In the genomic region with DNA sequence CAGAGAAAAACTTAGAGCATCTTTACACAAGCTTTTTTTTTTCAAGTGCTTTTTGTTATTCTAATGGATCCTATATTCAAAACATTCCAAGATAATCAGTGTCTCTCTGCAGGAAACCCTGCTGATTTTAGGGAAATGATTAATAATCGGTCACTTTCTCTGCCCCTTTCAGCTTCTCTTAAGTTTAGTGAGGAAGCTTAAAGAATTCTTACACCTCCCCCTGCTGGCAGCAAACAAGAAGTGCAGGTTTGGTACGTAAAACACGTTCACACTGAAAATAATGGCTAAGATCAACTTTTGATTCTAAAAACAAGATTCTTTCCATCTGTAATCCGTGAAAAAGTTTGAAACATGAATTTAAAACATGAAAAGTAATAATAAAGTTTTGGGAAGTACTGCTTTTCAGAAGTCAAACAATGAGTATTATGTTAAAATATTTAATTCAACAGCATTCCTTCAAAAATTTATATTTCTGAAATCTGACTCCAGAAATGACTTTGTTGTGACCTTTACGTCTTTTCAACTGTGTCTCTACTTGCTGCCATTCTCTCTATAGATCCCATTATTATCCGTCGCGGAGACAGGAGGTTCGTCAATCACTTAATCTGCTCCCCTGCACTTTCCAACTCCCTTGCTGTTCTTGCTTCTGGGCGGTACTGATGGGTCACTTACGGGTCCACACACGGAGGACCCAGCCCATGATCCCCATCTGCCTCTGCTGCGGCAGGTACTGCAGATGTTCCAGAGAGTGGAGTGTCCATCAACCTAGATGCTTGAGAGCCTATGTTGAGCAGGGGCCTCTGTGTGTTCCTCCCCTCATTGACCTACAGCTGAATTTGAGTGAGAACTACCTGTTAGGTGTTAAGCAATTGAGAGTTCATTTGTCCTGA, we compare ENCODE assay signal across 8 cellular contexts.
DNase-seq lines count a peak whose midpoint lies in the region; ATAC-seq and TF ChIP-seq lines count a peak whose summit lies in the region.

No MANE protein-coding gene starts in this region.

- DNase-seq in DMS79 treated with DMSO at 0.1 percent for 48 hours (lab: John Stamatoyannopoulos, UW) (peak; percentile 56), GM20000 (ENCODE audit: low spot score) (peak; percentile 50), MM.1S (peak; percentile 73), endodermal cell (peak; percentile 52), mucosa of descending colon (peak in 1 of 3 donors; percentile 41), upper lobe of right lung (no peak), NCI-H2227 treated with DMSO at 0.1 percent for 48 hours (lab: John Stamatoyannopoulos, UW) (no peak)

- no peak overlapping the region for H3K27ac Mint-ChIP-seq in endodermal cell

- H4K20me1 ChIP-seq in MM.1S (ENCODE audit: insufficient read depth, low read length) (no peaks in the 10 kb centered on the region), SU-DHL-6 (ENCODE audit: low read depth, low read length) (no peaks in the 10 kb centered on the region)

- H3K4me3 Mint-ChIP-seq in endodermal cell, result no peak overlapping the region

- no peaks in the 10 kb centered on the region for H3K36me3 Mint-ChIP-seq in endodermal cell (ENCODE audit: low read depth)

- intact Hi-C loops in mucosa of descending colon (cut with DNase I, micrococcal nuclease) (loop anchor here (5.0 kb wide), 2 partner anchors 339 to 349 kb away; no protein-coding TSS in a partner anchor), upper lobe of right lung (cut with DNase I) (no loop called here)

- peaks cover 17% of the 10 kb centered on the region for H3K4me1 Mint-ChIP-seq in endodermal cell

- H3K9me2 ChIP-seq in MM.1S (replicated peaks; ENCODE audit: insufficient read depth, low read length), result no peaks in the 10 kb centered on the region
- no peaks in the 10 kb centered on the region for H3K9me2 ChIP-seq in SU-DHL-6 (replicated peaks; ENCODE audit: insufficient read depth, low read length)

- no peak overlapping the region for H3K4me3 ChIP-seq in MM.1S (ENCODE audit: low read length)
- H3K4me3 ChIP-seq in SU-DHL-6 (ENCODE audit: insufficient read depth, low read length, poor library complexity, severe bottlenecking), result no peak overlapping the region
- no peak overlapping the region for H3K4me3 ChIP-seq in endodermal cell (ENCODE audit: low read length)
- H3K4me3 ChIP-seq in mucosa of descending colon, result no peak overlapping the region
- no peak overlapping the region for H3K4me3 ChIP-seq in upper lobe of right lung

- H3F3A ChIP-seq in MM.1S (ENCODE audit: insufficient read depth, low read length), result peaks cover 25% of the 10 kb centered on the region
- no peaks in the 10 kb centered on the region for H3F3A ChIP-seq in SU-DHL-6 (ENCODE audit: insufficient read depth)

- H3K9ac ChIP-seq in MM.1S (ENCODE audit: low read length), result no peak overlapping the region
- no peak overlapping the region for H3K9ac ChIP-seq in SU-DHL-6 (ENCODE audit: low read length)
- H3K9ac ChIP-seq in endodermal cell (ENCODE audit: extremely low read depth, low read length, poor library complexity, severe bottlenecking), result no peak overlapping the region

- H3K27me3 Mint-ChIP-seq in endodermal cell (ENCODE audit: insufficient read depth), result no peaks in the 10 kb centered on the region

- H3K36me3 ChIP-seq in MM.1S (replicated peaks; ENCODE audit: insufficient read depth, low read length) (no peaks in the 10 kb centered on the region), SU-DHL-6 (ENCODE audit: low read length) (no peaks in the 10 kb centered on the region), endodermal cell (ENCODE audit: control insufficient read depth, insufficient read depth, low read length) (no peaks in the 10 kb centered on the region), mucosa of descending colon (ENCODE audit: low read depth) (no peaks in the 10 kb centered on the region), upper lobe of right lung (no peaks in the 10 kb centered on the region)

- ATAC-seq in mucosa of descending colon, result peak; percentile 35
- ATAC-seq in upper lobe of right lung, result peak; percentile 83

- H2AFZ ChIP-seq in MM.1S (ENCODE audit: low read length), result peak overlapping the region; percentile 11; the same call in 1 of the 2 replicates
- no peak overlapping the region for H2AFZ ChIP-seq in SU-DHL-6 (ENCODE audit: low read depth, low read length, severe bottlenecking)

- H3K9me3 ChIP-seq in MM.1S (replicated peaks; ENCODE audit: insufficient read depth, low read length), result no peaks in the 10 kb centered on the region
- H3K9me3 ChIP-seq in SU-DHL-6 (ENCODE audit: insufficient read depth, low read length), result no peaks in the 10 kb centered on the region
- H3K9me3 ChIP-seq in endodermal cell (ENCODE audit: control insufficient read depth, low read length), result no peaks in the 10 kb centered on the region
- no peaks in the 10 kb centered on the region for H3K9me3 ChIP-seq in mucosa of descending colon
- H3K9me3 ChIP-seq in upper lobe of right lung, result no peaks in the 10 kb centered on the region

- H3K4me2 ChIP-seq in MM.1S (ENCODE audit: low read depth, low read length) (peak overlapping the region; percentile 8; the same call in 1 of the 2 replicates), SU-DHL-6 (ENCODE audit: low read depth, low read length, poor library complexity, severe bottlenecking) (no peak overlapping the region)

- peaks cover 2% of the 10 kb centered on the region for H3K9me3 Mint-ChIP-seq in endodermal cell

- H3K4me1 ChIP-seq in MM.1S (ENCODE audit: low read length) (peaks cover 40% of the 10 kb centered on the region), endodermal cell (ENCODE audit: control insufficient read depth, insufficient read depth, low read length) (peaks cover 12% of the 10 kb centered on the region), mucosa of descending colon (ENCODE audit: low read depth) (no peaks in the 10 kb centered on the region), upper lobe of right lung (no peaks in the 10 kb centered on the region)

- H3K27ac ChIP-seq in MM.1S (ENCODE audit: low read length) (no peak overlapping the region), SU-DHL-6 (ENCODE audit: low read depth, low read length) (no peak overlapping the region), endodermal cell (ENCODE audit: low read depth, low read length) (no peak overlapping the region), upper lobe of right lung (no peak overlapping the region)

- no peaks in the 10 kb centered on the region for H3K27me3 ChIP-seq in MM.1S (replicated peaks; ENCODE audit: insufficient read depth, low read length)
- no peaks in the 10 kb centered on the region for H3K27me3 ChIP-seq in SU-DHL-6 (ENCODE audit: low read length)
- H3K27me3 ChIP-seq in endodermal cell (ENCODE audit: control insufficient read depth, insufficient read depth, low read length, poor library complexity, severe bottlenecking), result no peaks in the 10 kb centered on the region
- H3K27me3 ChIP-seq in upper lobe of right lung, result no peaks in the 10 kb centered on the region

- 54 to 68% methylated on average over 9 to 13 of the region's 13 CpGs for WGBS in endodermal cell (ENCODE audit: insufficient coverage in 1 of 2, insufficient read length in 1 of 2), 2 experiments

- H3K79me2 ChIP-seq in MM.1S (ENCODE audit: low read length) (no peaks in the 10 kb centered on the region), SU-DHL-6 (ENCODE audit: insufficient read depth, low read length) (no peaks in the 10 kb centered on the region)

- TF ChIP-seq CTCF in GM20000 (IDR thresholded peaks at IDR 0.05; ENCODE audit: extremely low read depth, missing control alignments), result peak; percentile 89
- peak; percentile 74 for TF ChIP-seq CTCF in MM.1S (IDR thresholded peaks at IDR 0.05; ENCODE audit: low read length)
- peak; percentile 85 for TF ChIP-seq CTCF in SU-DHL-6 (IDR thresholded peaks at IDR 0.05; ENCODE audit: insufficient read depth, low read length, poor library complexity, severe bottlenecking)
- TF ChIP-seq CTCF in endodermal cell (conservative IDR thresholded peaks at IDR 0.05), result peak; percentile 96
- peak; percentile 69 for TF ChIP-seq CTCF in mucosa of descending colon (IDR thresholded peaks at IDR 0.05)
- TF ChIP-seq CTCF in upper lobe of right lung (IDR thresholded peaks at IDR 0.05), result peak; percentile 91

Comparison
In these comparisons a context has a peak if more than half of its experiments do, and no peak if none do; other contexts are left out.
1. DNase-seq: peak in DMS79 treated with DMSO at 0.1 percent for 48 hours (single experiment), GM20000 (single experiment), MM.1S (single experiment) and endodermal cell (single experiment); none in upper lobe of right lung (single experiment) and NCI-H2227 treated with DMSO at 0.1 percent for 48 hours (single experiment).
2. Peak in every context shown above with its lines, with median percentiles within 50 percentile points of each other: CTCF ChIP-seq.